In genomic region chr17:43380307-43380706, GRCh38 we compare ENCODE assay signal across 21 cellular contexts. TPM values are rescaled to one million over a fixed set of nuclear protein-coding genes. Genes with fewer than 3 reads are reported as not detected.
DNase-seq lines count a peak whose midpoint lies in the region; ATAC-seq, FAIRE-seq and TF ChIP-seq lines count a peak whose summit lies in the region.
"Had no signal": no experiment of that assay in that cellular context is flagged by ENCODE, and none has a peak within 500 bp of the region (broad histone marks: within the 10 kb centered on the region; RNA-seq: fewer than 3 reads in every experiment).

No MANE protein-coding gene starts in this region.

- no peak for TF ChIP-seq POLR2A in HepG2 (IDR thresholded peaks at IDR 0.05; ENCODE audit: insufficient read depth in 1 of 2, low read depth in 2 of 2, low read length in 2 of 2)
- TF ChIP-seq POLR2A in right lobe of liver (IDR thresholded peaks at IDR 0.05), result no peak
- TF ChIP-seq POLR2A in K562 (conservative IDR thresholded peaks at IDR 0.05), result no peak

- intact Hi-C loops in HepG2 (cut with micrococcal nuclease; ENCODE audit: unreplicated experiment) (no loop called here), right lobe of liver (cut with DNase I) (no loop called here), K562 (cut with micrococcal nuclease) (no loop called here)
- intact Hi-C loops in naive thymus-derived CD4-positive, alpha-beta T cell (cut with micrococcal nuclease), result no loop called here

- H3K27ac ChIP-seq in HepG2 (ENCODE audit: extremely low read length, insufficient read depth, low read length), result no peak overlapping the region
- H3K27ac ChIP-seq in right lobe of liver, result no peak overlapping the region
- H3K27ac ChIP-seq in K562 (ENCODE audit: extremely low read depth, low read depth, low read length), result no peak overlapping the region
- no peak overlapping the region for H3K27ac ChIP-seq in naive thymus-derived CD4-positive, alpha-beta T cell (ENCODE audit: low read depth, low read length)
- H3K27ac ChIP-seq: BLaER1 had no signal

- peaks cover 0 to 15% (median 7%) of the 10 kb centered on the region in 11 donors for H3K9me3 Mint-ChIP-seq in naive thymus-derived CD4-positive, alpha-beta T cell

- H3K27me3 ChIP-seq in HepG2 (ENCODE audit: control insufficient read depth in 1 of 2, insufficient read depth in 2 of 2, low read length in 2 of 2), result no peaks in the 10 kb centered on the region
- no peaks in the 10 kb centered on the region for H3K27me3 ChIP-seq in right lobe of liver
- no peaks in the 10 kb centered on the region for H3K27me3 ChIP-seq in K562 (ENCODE audit: control insufficient read depth in 2 of 2, insufficient read depth in 2 of 2, low read length in 2 of 2)
- no peaks in the 10 kb centered on the region for H3K27me3 ChIP-seq in naive thymus-derived CD4-positive, alpha-beta T cell (ENCODE audit: control insufficient read depth in 2 of 2, insufficient read depth in 2 of 2, low read length in 2 of 2)
- H3K27me3 ChIP-seq: BLaER1 had no signal

- 46% methylated on average over 5 of the region's 5 CpGs for WGBS in HepG2 (ENCODE audit: low lambda C conversion rate)
- WGBS in right lobe of liver (ENCODE audit: insufficient coverage, low coverage, low lambda C conversion rate, missing lambda C conversion rate), result 93% methylated on average over 4 of the region's 5 CpGs
- WGBS in K562 (ENCODE audit: insufficient coverage, low coverage, missing lambda C conversion rate), result 4% methylated on average over 5 of the region's 5 CpGs

- no peak for FAIRE-seq in HepG2 (lab: Jason Lieb, UNC)
- no peak for FAIRE-seq in K562 (lab: Jason Lieb, UNC)
- FAIRE-seq in urothelium cell line (lab: Jason Lieb, UNC), result peak; percentile 37
- FAIRE-seq: G401.6, GM12892, GM18507, H1 had no signal

- H3K4me2 ChIP-seq in HepG2 (ENCODE audit: low read depth, low read length) (no peak overlapping the region), K562 (ENCODE audit: insufficient read depth, low read length) (no peak overlapping the region)
- H3K4me2 ChIP-seq: BLaER1 had no signal

- BruUV-seq in HepG2 (replicated peaks; lab: Mats Ljungman, UMichigan) (no TSS peak), K562 (replicated peaks; lab: Mats Ljungman, UMichigan) (no TSS peak)

- H3K9me3 ChIP-seq in HepG2 (ENCODE audit: low read length) (peaks cover 21% of the 10 kb centered on the region), right lobe of liver (peaks cover 0 to 11% (median 0%) of the 10 kb centered on the region in 4 donors), K562 (replicated peaks; ENCODE audit: control insufficient read depth, insufficient read depth, low read depth, low read length) (peaks cover 5% of the 10 kb centered on the region; the same call in 1 of the 2 replicates)
- H3K9me3 ChIP-seq in naive thymus-derived CD4-positive, alpha-beta T cell (ENCODE audit: control insufficient read depth in 2 of 3, low read length in 3 of 3), result peaks cover 0 to 17% (median 11%) of the 10 kb centered on the region in 3 experiments

- TF ChIP-seq CTCF in HepG2 (CRISPR knock-in tag; IDR thresholded peaks at IDR 0.05) (no peak), right lobe of liver (IDR thresholded peaks at IDR 0.05) (no peak), K562 (IDR thresholded peaks at IDR 0.05 in 2 of 3, conservative IDR thresholded peaks at IDR 0.05 in 1 of 3; ENCODE audit: insufficient read depth in 2 of 3, low read depth in 1 of 3, low read length in 3 of 3) (no peak)

- peaks cover 0 to 11% (median 5%) of the 10 kb centered on the region in 7 donors for H3K4me1 Mint-ChIP-seq in naive thymus-derived CD4-positive, alpha-beta T cell

- H3K4me3 ChIP-seq in HepG2 (replicated peaks in 1 of 3; ENCODE audit: insufficient read depth in 1 of 3, low read depth in 2 of 3, low read length in 3 of 3) (no peak overlapping the region), right lobe of liver (no peak overlapping the region), K562 (no peak overlapping the region)
- H3K4me3 ChIP-seq in naive thymus-derived CD4-positive, alpha-beta T cell (ENCODE audit: low read length), result no peak overlapping the region
- H3K4me3 ChIP-seq: BLaER1 had no signal

- H3K9ac ChIP-seq in HepG2 (ENCODE audit: insufficient read depth, low read depth, low read length), result no peak overlapping the region
- H3K9ac ChIP-seq in K562 (ENCODE audit: insufficient read depth in 1 of 2, low read depth in 2 of 2, low read length in 2 of 2), result no peak overlapping the region
- H3K9ac ChIP-seq: BLaER1 had no signal

- TF ChIP-seq RAD21 in HepG2 (CRISPR knock-in tag; IDR thresholded peaks at IDR 0.05), result no peak
- no peak for TF ChIP-seq RAD21 in Ishikawa (IDR thresholded peaks at IDR 0.05; ENCODE audit: low read depth)
- TF ChIP-seq RAD21 in K562 (CRISPR knock-in tag; conservative IDR thresholded peaks at IDR 0.05 in 1 of 2, IDR thresholded peaks at IDR 0.05 in 1 of 2), result no peak

- H3K9me1 ChIP-seq in K562 (ENCODE audit: control insufficient read depth, insufficient read depth, low read length), result no peaks in the 10 kb centered on the region

- H3K79me2 ChIP-seq in HepG2 (ENCODE audit: insufficient read depth, low read length) (no peaks in the 10 kb centered on the region), K562 (ENCODE audit: control insufficient read depth, insufficient read depth, low read length) (no peaks in the 10 kb centered on the region)

- H4K20me1 ChIP-seq in HepG2 (ENCODE audit: insufficient read depth, low read length), result no peaks in the 10 kb centered on the region
- no peaks in the 10 kb centered on the region for H4K20me1 ChIP-seq in K562 (replicated peaks; ENCODE audit: control insufficient read depth, insufficient read depth, low read length)
- H4K20me1 ChIP-seq: BLaER1 had no signal

- POLR2A ChIA-PET in HepG2 (lab: Yijun Ruan, JAX) (interaction anchor here (1.9 to 5.8 kb wide), 4 partner anchors 8 to 19 kb away, joined by 8 to 45 read pairs (median 10); partner anchors contain the start of gene ARL4D), K562 (lab: Yijun Ruan, JAX) (interaction anchor here (1.2 kb wide), 1 partner anchor 12 kb away, joined by 8 read pairs; no protein-coding TSS in a partner anchor)
- POLR2A ChIA-PET in naive thymus-derived CD4-positive, alpha-beta T cell (lab: Charles Lee), result interaction anchor here (1.0 to 5.2 kb wide), 3 partner anchors 12 to 169 kb away, joined by 4 to 53 read pairs (median 4); partner anchors contain the start of gene TMEM106A

- no peak overlapping the region for H3K4me3 Mint-ChIP-seq in naive thymus-derived CD4-positive, alpha-beta T cell
- H3K4me3 Mint-ChIP-seq: CD14-positive monocyte, H9, HFFc6 had no signal

- in situ Hi-C loops in HepG2 (cut with HindIII; ENCODE audit: extremely low pct_ligation_motif_present, low pct_unique_long_range_greater_than_20kb), result no loop called here
- in situ Hi-C loops in K562 (cut with MboI), result no loop called here

- ATAC-seq in HepG2 (no peak), right lobe of liver (no peak), K562 (no peak), GM21447 (IDR thresholded peaks at IDR 0.05; ENCODE audit: unreplicated experiment) (no peak), HG03095 (IDR thresholded peaks at IDR 0.05; ENCODE audit: unreplicated experiment) (no peak)
- no peak for ATAC-seq in naive thymus-derived CD4-positive, alpha-beta T cell

- no peaks in the 10 kb centered on the region for H3K27me3 Mint-ChIP-seq in naive thymus-derived CD4-positive, alpha-beta T cell
- H3K27me3 Mint-ChIP-seq: CD4-positive, alpha-beta memory T cell had no signal

- H3K27ac Mint-ChIP-seq in naive thymus-derived CD4-positive, alpha-beta T cell, result no peak overlapping the region
- H3K27ac Mint-ChIP-seq: H9, HFFc6 had no signal

- H3K36me3 Mint-ChIP-seq in naive thymus-derived CD4-positive, alpha-beta T cell, result peaks cover 0 to 13% (median 4%) of the 10 kb centered on the region in 5 donors

- H3K36me3 ChIP-seq in HepG2 (replicated peaks in 1 of 2; ENCODE audit: control insufficient read depth in 1 of 2, insufficient read depth in 2 of 2, low read length in 2 of 2) (no peaks in the 10 kb centered on the region), right lobe of liver (no peaks in the 10 kb centered on the region), K562 (ENCODE audit: control insufficient read depth, insufficient read depth, low read length) (no peaks in the 10 kb centered on the region)
- H3K36me3 ChIP-seq in naive thymus-derived CD4-positive, alpha-beta T cell (ENCODE audit: control insufficient read depth in 2 of 3, insufficient read depth in 3 of 3, low read length in 3 of 3), result no peaks in the 10 kb centered on the region

- H3K4me1 ChIP-seq in HepG2 (ENCODE audit: insufficient read depth, low read length) (peaks cover 60% of the 10 kb centered on the region), right lobe of liver (peaks cover 0 to 15% (median 2%) of the 10 kb centered on the region in 4 donors), K562 (replicated peaks in 1 of 2; ENCODE audit: control insufficient read depth in 2 of 2, insufficient read depth in 2 of 2, low read length in 2 of 2) (peaks cover 0 to 3% of the 10 kb centered on the region in 2 experiments; a peak in 2 of 5 replicates)
- no peaks in the 10 kb centered on the region for H3K4me1 ChIP-seq in naive thymus-derived CD4-positive, alpha-beta T cell (ENCODE audit: control insufficient read depth in 2 of 2, insufficient read depth in 2 of 2, low read length in 2 of 2)

- CTCF ChIA-PET in HepG2 (lab: Yijun Ruan, JAX; ENCODE audit: low intra/inter-chr PET ratio, low total read pairs) (no interaction called here), K562 (lab: Yijun Ruan, JAX; ENCODE audit: low intra/inter-chr PET ratio) (no interaction called here)
- CTCF ChIA-PET in naive thymus-derived CD4-positive, alpha-beta T cell (lab: Charles Lee), result no interaction called here

- TF ChIP-seq EP300 in HepG2 (IDR thresholded peaks at IDR 0.05; ENCODE audit: low read depth in 2 of 2, low read length in 2 of 2), result no peak
- no peak for TF ChIP-seq EP300 in HepG2 (CRISPR knock-in tag; IDR thresholded peaks at IDR 0.05; ENCODE audit: borderline replicate concordance)
- no peak for TF ChIP-seq EP300 in Ishikawa (IDR thresholded peaks at IDR 0.05; ENCODE audit: borderline replicate concordance)
- no peak for TF ChIP-seq EP300 in K562 (IDR thresholded peaks at IDR 0.05; ENCODE audit: low read length)

- DNase-seq in HepG2 (ENCODE audit: low spot score), result no peak
- DNase-seq in right lobe of liver, result no peak
- DNase-seq in K562 (ENCODE audit: extremely low read depth in 1 of 4, low spot score in 3 of 4), result no peak
- DNase-seq in urothelium cell line (ENCODE audit: low spot score), result no peak
- no peak for DNase-seq in naive thymus-derived CD4-positive, alpha-beta T cell
- DNase-seq: 8988T; Calu3; CD4-positive, alpha-beta memory T cell; H9; HFFc6; IMR-90; KG1 had no signal

- no peak overlapping the region for H2AFZ ChIP-seq in HepG2 (ENCODE audit: low read length)
- H2AFZ ChIP-seq in K562 (ENCODE audit: low read depth, low read length), result no peak overlapping the region

RNA-seq across cellular contexts. Expression of gene ARL4D, which starts 18.5 kb away (rescaled TPM):
- 9.0 and 9.5 TPM in 2 replicates for total RNA-seq in HepG2 (2016; rRNA removed; fragmentation: Illumina TruSeq; extraction: Trizol)
- 4.8 and 5.0 TPM in 2 replicates for total RNA-seq in HepG2 (2016; cell fraction: cytosol; rRNA removed; fragmentation: Illumina TruSeq; extraction: Trizol; ENCODE audit: low read depth)
- 8.2 and 10.0 TPM in 2 replicates for total RNA-seq in HepG2 (2016; cell fraction: insoluble cytoplasmic fraction; rRNA removed; fragmentation: Illumina TruSeq; extraction: Trizol)
- total RNA-seq in HepG2 (2016; cell fraction: membrane; rRNA removed; fragmentation: Illumina TruSeq; extraction: Trizol), result 6.9 and 7.7 TPM in 2 replicates
- total RNA-seq in HepG2 (2016; cell fraction: nucleus; rRNA removed; fragmentation: Illumina TruSeq; extraction: Trizol), result 5.3 and 7.3 TPM in 2 replicates
- 25.9 and 40.6 TPM in 2 replicates for polyA plus RNA-seq in HepG2 (2011; rRNA removed)
- polyA plus RNA-seq in HepG2 (2011; cell fraction: cytosol; rRNA removed), result 42.8 and 43.2 TPM in 2 replicates
- polyA plus RNA-seq in HepG2 (2011; cell fraction: nucleus; rRNA removed), result 20.5 and 34.1 TPM in 2 replicates
- polyA plus RNA-seq in HepG2 (2012), result 31.5 and 47.6 TPM in 2 replicates
- 2.0 and 2.2 TPM in 2 replicates for polyA plus RNA-seq in HepG2 (2016; cell fraction: cytosol; fragmentation: Illumina TruSeq; extraction: Trizol; ENCODE audit: low read depth)
- 11.6 and 13.8 TPM in 2 replicates for polyA plus RNA-seq in HepG2 (2016; cell fraction: insoluble cytoplasmic fraction; fragmentation: Illumina TruSeq; extraction: Trizol; ENCODE audit: low read depth)
- polyA plus RNA-seq in HepG2 (2016; cell fraction: membrane; fragmentation: Illumina TruSeq; extraction: Trizol; ENCODE audit: low read depth), result 3.2 TPM in 2 replicates
- polyA plus RNA-seq in HepG2 (2016; cell fraction: nucleus; fragmentation: Illumina TruSeq; extraction: Trizol; ENCODE audit: insufficient read depth, low read depth), result 12.2 and 15.4 TPM in 2 replicates
- polyA minus RNA-seq in HepG2 (2011; rRNA and poly(A)+ RNA removed; ENCODE audit: low replicate concordance), result 18.8 and 37.1 TPM in 2 replicates
- 15.0 and 19.8 TPM in 2 replicates for polyA minus RNA-seq in HepG2 (2011; cell fraction: cytosol; rRNA and poly(A)+ RNA removed)
- polyA minus RNA-seq in HepG2 (2011; cell fraction: nucleus; rRNA and poly(A)+ RNA removed), result 8.9 and 13.3 TPM in 2 replicates
- 10 to 100 TPM; 10.9 to 31.8 (median 13.2) TPM for total RNA-seq in right lobe of liver
- 0.26 and 0.72 TPM in 2 replicates for total RNA-seq in K562 (2011; cell fraction: chromatin; rRNA removed; ENCODE audit: low replicate concordance)
- total RNA-seq in K562 (2011; cell fraction: nucleolus; rRNA removed), result 0.50 and 0.92 TPM in 2 replicates
- total RNA-seq in K562 (2011; cell fraction: nucleoplasm; rRNA removed), result 0.38 and 0.73 TPM in 2 replicates
- total RNA-seq in K562 (2014; rRNA removed), result 0.41 and 0.61 TPM in 2 replicates
- total RNA-seq in K562 (2014; rRNA removed; fragmentation: Illumina TruSeq; extraction: Trizol), result 0.16 and 0.18 TPM in 2 replicates
- total RNA-seq in K562 (2015; rRNA removed; fragmentation: Illumina TruSeq; extraction: Trizol), result 0.43 and 0.49 TPM in 2 replicates
- 0.47 and 0.53 TPM in 2 replicates for total RNA-seq in K562 (2021)
- polyA plus RNA-seq in K562 (2011; rRNA removed), result 0.21 and 0.31 TPM in 2 replicates
- 0.40 and 0.41 TPM in 2 replicates for polyA plus RNA-seq in K562 (2011; cell fraction: cytosol; rRNA removed)
- polyA plus RNA-seq in K562 (2011; cell fraction: nucleus; rRNA removed), result 0.20 and 0.31 TPM in 2 replicates
- 0.64 and 1.6 TPM in 2 replicates for polyA plus RNA-seq in K562 (2012)
- polyA plus RNA-seq in K562 (2014; fragmentation: Illumina TruSeq; extraction: Trizol), result 0.34 and 0.43 TPM in 2 replicates
- under 1 TPM in 1 of 2 experiments, not detected in 1; 0.07 TPM for polyA plus RNA-seq in K562 (2014; fragmentation: Nextera tagmentation; extraction: Ambion mirVana)
- 0.21 and 0.62 TPM in 2 replicates for polyA plus RNA-seq in K562 (2014; rRNA removed)
- polyA minus RNA-seq in K562 (2011; rRNA and poly(A)+ RNA removed), result 0.12 and 0.32 TPM in 2 replicates
- not detected in 2 replicates for polyA minus RNA-seq in K562 (2011; cell fraction: cytosol; rRNA and poly(A)+ RNA removed)
- 0.33 and 0.40 TPM in 2 replicates for polyA minus RNA-seq in K562 (2011; cell fraction: nucleus; rRNA and poly(A)+ RNA removed)
- 1 to 10 TPM; 1.7 to 4.8 (median 2.2) TPM for total RNA-seq in naive thymus-derived CD4-positive, alpha-beta T cell
- 1 to 10 TPM; 1.3 to 1.4 TPM for polyA plus RNA-seq in naive thymus-derived CD4-positive, alpha-beta T cell

Comparison
In these comparisons a context has a peak if more than half of its experiments do, and no peak if none do; other contexts are left out.
1. Of the 241 proteins assayed by ChIP-seq in both HepG2 and K562: peak only in HepG2: SETDB1, TRIM24 and ZNF280B; only in K562: CBX1 and CBX5; in both: none; in neither: 236.